2 cellular contexts compared by ENCODE assay signal in the genomic region with DNA sequence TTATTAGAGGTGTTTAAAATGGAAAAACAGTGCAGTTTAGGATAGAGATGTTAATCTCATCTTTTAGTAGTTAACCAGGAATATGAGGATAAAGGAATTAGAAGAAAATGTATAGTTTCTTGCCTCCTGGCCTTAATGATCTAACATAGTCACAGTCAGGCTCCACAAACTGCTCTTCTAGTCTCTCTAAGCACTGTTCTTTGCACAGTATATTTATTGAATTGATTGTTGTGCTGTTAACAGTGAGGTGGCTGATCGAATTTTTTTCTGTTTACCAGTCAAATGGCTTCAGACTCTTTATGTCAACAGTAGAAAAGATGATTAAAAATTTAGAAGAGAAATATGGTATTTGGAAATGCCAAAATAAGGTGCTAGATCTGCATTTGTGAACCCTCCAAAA.
TF ChIP-seq lines count a peak whose summit lies in the region.

No MANE protein-coding gene starts in this region.

TF ChIP-seq in liver, 16 proteins besides CTCF, POLR2A, EP300 and RAD21 (continued from another document):
- TF ChIP-seq, protein P1, sequence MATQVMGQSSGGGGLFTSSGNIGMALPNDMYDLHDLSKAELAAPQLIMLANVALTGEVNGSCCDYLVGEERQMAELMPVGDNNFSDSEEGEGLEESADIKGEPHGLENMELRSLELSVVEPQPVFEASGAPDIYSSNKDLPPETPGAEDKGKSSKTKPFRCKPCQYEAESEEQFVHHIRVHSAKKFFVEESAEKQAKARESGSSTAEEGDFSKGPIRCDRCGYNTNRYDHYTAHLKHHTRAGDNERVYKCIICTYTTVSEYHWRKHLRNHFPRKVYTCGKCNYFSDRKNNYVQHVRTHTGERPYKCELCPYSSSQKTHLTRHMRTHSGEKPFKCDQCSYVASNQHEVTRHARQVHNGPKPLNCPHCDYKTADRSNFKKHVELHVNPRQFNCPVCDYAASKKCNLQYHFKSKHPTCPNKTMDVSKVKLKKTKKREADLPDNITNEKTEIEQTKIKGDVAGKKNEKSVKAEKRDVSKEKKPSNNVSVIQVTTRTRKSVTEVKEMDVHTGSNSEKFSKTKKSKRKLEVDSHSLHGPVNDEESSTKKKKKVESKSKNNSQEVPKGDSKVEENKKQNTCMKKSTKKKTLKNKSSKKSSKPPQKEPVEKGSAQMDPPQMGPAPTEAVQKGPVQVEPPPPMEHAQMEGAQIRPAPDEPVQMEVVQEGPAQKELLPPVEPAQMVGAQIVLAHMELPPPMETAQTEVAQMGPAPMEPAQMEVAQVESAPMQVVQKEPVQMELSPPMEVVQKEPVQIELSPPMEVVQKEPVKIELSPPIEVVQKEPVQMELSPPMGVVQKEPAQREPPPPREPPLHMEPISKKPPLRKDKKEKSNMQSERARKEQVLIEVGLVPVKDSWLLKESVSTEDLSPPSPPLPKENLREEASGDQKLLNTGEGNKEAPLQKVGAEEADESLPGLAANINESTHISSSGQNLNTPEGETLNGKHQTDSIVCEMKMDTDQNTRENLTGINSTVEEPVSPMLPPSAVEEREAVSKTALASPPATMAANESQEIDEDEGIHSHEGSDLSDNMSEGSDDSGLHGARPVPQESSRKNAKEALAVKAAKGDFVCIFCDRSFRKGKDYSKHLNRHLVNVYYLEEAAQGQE (IDR thresholded peaks at IDR 0.05) = no peak
- TF ChIP-seq JUND (IDR thresholded peaks at IDR 0.05) (peak in 1 of 2 donors; percentile 37), NR2F2 (IDR thresholded peaks at IDR 0.05) (no peak), TAF1 (conservative IDR thresholded peaks at IDR 0.05) (no peak), FOXA1 (IDR thresholded peaks at IDR 0.05) (no peak), FOXA2 (IDR thresholded peaks at IDR 0.05) (peak; percentile 9), SP1 (IDR thresholded peaks at IDR 0.05) (no peak), GABPA (IDR thresholded peaks at IDR 0.05 in 1 of 2, conservative IDR thresholded peaks at IDR 0.05 in 1 of 2) (no peak), YY1 (IDR thresholded peaks at IDR 0.05) (no peak), HNF4A (conservative IDR thresholded peaks at IDR 0.05) (peak in 1 of 2 donors; percentile 11), RXRA (IDR thresholded peaks at IDR 0.05) (no peak), EGR1 (IDR thresholded peaks at IDR 0.05; ENCODE audit: low read depth in 2 of 2) (no peak)
- TF ChIP-seq, protein P2, sequence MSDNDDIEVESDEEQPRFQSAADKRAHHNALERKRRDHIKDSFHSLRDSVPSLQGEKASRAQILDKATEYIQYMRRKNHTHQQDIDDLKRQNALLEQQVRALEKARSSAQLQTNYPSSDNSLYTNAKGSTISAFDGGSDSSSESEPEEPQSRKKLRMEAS (IDR thresholded peaks at IDR 0.05) = no peak
- TF ChIP-seq, protein P3, sequence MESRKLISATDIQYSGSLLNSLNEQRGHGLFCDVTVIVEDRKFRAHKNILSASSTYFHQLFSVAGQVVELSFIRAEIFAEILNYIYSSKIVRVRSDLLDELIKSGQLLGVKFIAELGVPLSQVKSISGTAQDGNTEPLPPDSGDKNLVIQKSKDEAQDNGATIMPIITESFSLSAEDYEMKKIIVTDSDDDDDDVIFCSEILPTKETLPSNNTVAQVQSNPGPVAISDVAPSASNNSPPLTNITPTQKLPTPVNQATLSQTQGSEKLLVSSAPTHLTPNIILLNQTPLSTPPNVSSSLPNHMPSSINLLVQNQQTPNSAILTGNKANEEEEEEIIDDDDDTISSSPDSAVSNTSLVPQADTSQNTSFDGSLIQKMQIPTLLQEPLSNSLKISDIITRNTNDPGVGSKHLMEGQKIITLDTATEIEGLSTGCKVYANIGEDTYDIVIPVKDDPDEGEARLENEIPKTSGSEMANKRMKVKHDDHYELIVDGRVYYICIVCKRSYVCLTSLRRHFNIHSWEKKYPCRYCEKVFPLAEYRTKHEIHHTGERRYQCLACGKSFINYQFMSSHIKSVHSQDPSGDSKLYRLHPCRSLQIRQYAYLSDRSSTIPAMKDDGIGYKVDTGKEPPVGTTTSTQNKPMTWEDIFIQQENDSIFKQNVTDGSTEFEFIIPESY (IDR thresholded peaks at IDR 0.05) = no peak
- TF ChIP-seq, protein P4, sequence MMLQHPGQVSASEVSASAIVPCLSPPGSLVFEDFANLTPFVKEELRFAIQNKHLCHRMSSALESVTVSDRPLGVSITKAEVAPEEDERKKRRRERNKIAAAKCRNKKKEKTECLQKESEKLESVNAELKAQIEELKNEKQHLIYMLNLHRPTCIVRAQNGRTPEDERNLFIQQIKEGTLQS (IDR thresholded peaks at IDR 0.05) = no peak

TF ChIP-seq in HepG2, 621 proteins besides CTCF, POLR2A, EP300 and RAD21 (continued from another document):
- TF ChIP-seq, protein P5, sequence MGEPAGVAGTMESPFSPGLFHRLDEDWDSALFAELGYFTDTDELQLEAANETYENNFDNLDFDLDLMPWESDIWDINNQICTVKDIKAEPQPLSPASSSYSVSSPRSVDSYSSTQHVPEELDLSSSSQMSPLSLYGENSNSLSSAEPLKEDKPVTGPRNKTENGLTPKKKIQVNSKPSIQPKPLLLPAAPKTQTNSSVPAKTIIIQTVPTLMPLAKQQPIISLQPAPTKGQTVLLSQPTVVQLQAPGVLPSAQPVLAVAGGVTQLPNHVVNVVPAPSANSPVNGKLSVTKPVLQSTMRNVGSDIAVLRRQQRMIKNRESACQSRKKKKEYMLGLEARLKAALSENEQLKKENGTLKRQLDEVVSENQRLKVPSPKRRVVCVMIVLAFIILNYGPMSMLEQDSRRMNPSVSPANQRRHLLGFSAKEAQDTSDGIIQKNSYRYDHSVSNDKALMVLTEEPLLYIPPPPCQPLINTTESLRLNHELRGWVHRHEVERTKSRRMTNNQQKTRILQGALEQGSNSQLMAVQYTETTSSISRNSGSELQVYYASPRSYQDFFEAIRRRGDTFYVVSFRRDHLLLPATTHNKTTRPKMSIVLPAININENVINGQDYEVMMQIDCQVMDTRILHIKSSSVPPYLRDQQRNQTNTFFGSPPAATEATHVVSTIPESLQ (CRISPR knock-in tag; conservative IDR thresholded peaks at IDR 0.05) = no peak
- TF ChIP-seq ZFYVE20 (CRISPR knock-in tag; IDR thresholded peaks at IDR 0.05; ENCODE audit: borderline replicate concordance, low read depth) (no peak), NR2F2 (IDR thresholded peaks at IDR 0.05; ENCODE audit: borderline replicate concordance, low read depth) (no peak), CREB1 (IDR thresholded peaks at IDR 0.05) (no peak), CREB1 (CRISPR knock-in tag; IDR thresholded peaks at IDR 0.05) (no peak), ZMYM4 (CRISPR knock-in tag; IDR thresholded peaks at IDR 0.05) (no peak), NRL (CRISPR knock-in tag; IDR thresholded peaks at IDR 0.05; ENCODE audit: borderline replicate concordance) (no peak), TAF1 (CRISPR knock-in tag; IDR thresholded peaks at IDR 0.05) (no peak), CEBPG (CRISPR knock-in tag; IDR thresholded peaks at IDR 0.05) (no peak)
- TF ChIP-seq, protein P6, sequence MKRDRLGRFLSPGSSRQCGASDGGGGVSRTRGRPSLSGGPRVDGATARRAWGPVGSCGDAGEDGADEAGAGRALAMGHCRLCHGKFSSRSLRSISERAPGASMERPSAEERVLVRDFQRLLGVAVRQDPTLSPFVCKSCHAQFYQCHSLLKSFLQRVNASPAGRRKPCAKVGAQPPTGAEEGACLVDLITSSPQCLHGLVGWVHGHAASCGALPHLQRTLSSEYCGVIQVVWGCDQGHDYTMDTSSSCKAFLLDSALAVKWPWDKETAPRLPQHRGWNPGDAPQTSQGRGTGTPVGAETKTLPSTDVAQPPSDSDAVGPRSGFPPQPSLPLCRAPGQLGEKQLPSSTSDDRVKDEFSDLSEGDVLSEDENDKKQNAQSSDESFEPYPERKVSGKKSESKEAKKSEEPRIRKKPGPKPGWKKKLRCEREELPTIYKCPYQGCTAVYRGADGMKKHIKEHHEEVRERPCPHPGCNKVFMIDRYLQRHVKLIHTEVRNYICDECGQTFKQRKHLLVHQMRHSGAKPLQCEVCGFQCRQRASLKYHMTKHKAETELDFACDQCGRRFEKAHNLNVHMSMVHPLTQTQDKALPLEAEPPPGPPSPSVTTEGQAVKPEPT (CRISPR knock-in tag; IDR thresholded peaks at IDR 0.05; ENCODE audit: low read depth) = no peak
